ENCODE assay signal across 8 cellular contexts in genomic region chr20:2652724-2653510, GRCh38. TPM values are rescaled to one million over a fixed set of nuclear protein-coding genes. Genes with fewer than 3 reads are reported as not detected.
A peak's percentile ranks its signal among the peaks of the same experiment; 100 is the strongest.
DNase-seq lines count a peak whose midpoint lies in the region; ATAC-seq and TF ChIP-seq lines count a peak whose summit lies in the region.

No MANE protein-coding gene starts in this region.

- DNase-seq in Calu3 (no peak), T-cell (peak in 15 of 34 experiments; percentile 60 to 80 (median 73)), epithelial cell of esophagus (ENCODE audit: low read depth) (no peak), NCI-H526 treated with DMSO at 0.1 percent for 48 hours (lab: John Stamatoyannopoulos, UW) (no peak)

- CTCF ChIA-PET in Calu3 (lab: Charles Lee) (interaction anchor here (1.0 kb wide), 1 partner anchor 11 kb away, joined by 3 read pairs; the partner anchor contains the start of gene IDH3B), T-cell (lab: Charles Lee) (interaction anchor here (2.0 to 2.9 kb wide), 2 partner anchors 11 to 21 kb away, joined by 5 to 12 read pairs; partner anchors contain the start of gene IDH3B (in 1 of the 2))

- peak overlapping the region; percentile 51 to 85 for H3K9ac ChIP-seq in mucosa of rectum (ENCODE audit: low read depth in 1 of 2, low read length in 2 of 2)

- peak overlapping the region; percentile 20 to 91 for H3K27ac ChIP-seq in mucosa of rectum (ENCODE audit: low read depth in 2 of 2, low read length in 2 of 2)
- peak overlapping the region; percentile 92 for H3K27ac ChIP-seq in thymus (ENCODE audit: low read depth)

- BruUV-seq in Calu3 (replicated peaks; lab: Mats Ljungman, UMichigan), result TSS peak; percentile 55

- ATAC-seq in GM19438 (IDR thresholded peaks at IDR 0.05; ENCODE audit: low read depth, unreplicated experiment) (peak; percentile 51), HG03457 (IDR thresholded peaks at IDR 0.05; ENCODE audit: unreplicated experiment) (peak; percentile 35), T-cell (replicated peaks in 1 of 4) (peak; percentile 55 to 68 (median 58))

- H3K27ac Mint-ChIP-seq in Calu3 (ENCODE audit: unreplicated experiment), result peak overlapping the region; percentile 70
- peak overlapping the region; percentile 79 to 84 for H3K27ac Mint-ChIP-seq in T-cell

- H3K27me3 Mint-ChIP-seq in Calu3 (ENCODE audit: unreplicated experiment), result no peaks in the 10 kb centered on the region
- no peaks in the 10 kb centered on the region for H3K27me3 Mint-ChIP-seq in T-cell

- H3K36me3 Mint-ChIP-seq in Calu3 (ENCODE audit: insufficient read depth, unreplicated experiment) (peaks cover 49% of the 10 kb centered on the region), T-cell (peaks cover 36% of the 10 kb centered on the region)

- H3K36me3 ChIP-seq in mucosa of rectum (ENCODE audit: control insufficient read depth in 2 of 2, insufficient read depth in 2 of 2, low read length in 2 of 2) (peaks cover 34 to 40% of the 10 kb centered on the region in 2 donors), thymus (ENCODE audit: control insufficient read depth, insufficient read depth) (peaks cover 40% of the 10 kb centered on the region)

- H3K4me1 Mint-ChIP-seq in Calu3 (ENCODE audit: low read depth, unreplicated experiment) (peaks cover 9% of the 10 kb centered on the region), T-cell (peaks cover 38 to 49% (median 44%) of the 10 kb centered on the region in 3 donors)

- H3K4me3 ChIP-seq in epithelial cell of esophagus (ENCODE audit: low read length), result peak overlapping the region; percentile 92
- H3K4me3 ChIP-seq in mucosa of rectum (ENCODE audit: low read length in 2 of 2), result peak overlapping the region; percentile 79 to 97
- H3K4me3 ChIP-seq in thymus (ENCODE audit: low read length), result peak overlapping the region; percentile 80

- no peaks in the 10 kb centered on the region for H3K9me3 Mint-ChIP-seq in Calu3 (ENCODE audit: low read depth, unreplicated experiment)
- no peaks in the 10 kb centered on the region for H3K9me3 Mint-ChIP-seq in T-cell

- under 1% methylated on average over 56 of the region's 56 CpGs for WGBS in thymus

- H3K4me3 Mint-ChIP-seq in Calu3 (ENCODE audit: low read depth, unreplicated experiment) (peak overlapping the region; percentile 81), T-cell (peak overlapping the region; percentile 84 to 90 (median 86))

- H3K4me1 ChIP-seq in mucosa of rectum (ENCODE audit: control insufficient read depth in 2 of 2, insufficient read depth in 2 of 2, low read length in 2 of 2) (peaks cover 12 to 17% of the 10 kb centered on the region in 2 donors), thymus (ENCODE audit: control insufficient read depth, insufficient read depth, low read length) (peaks cover 15% of the 10 kb centered on the region)

- TF ChIP-seq CTCF in Calu3 (IDR thresholded peaks at IDR 0.05; ENCODE audit: unreplicated experiment) (no peak), epithelial cell of esophagus (IDR thresholded peaks at IDR 0.05; ENCODE audit: insufficient read depth, low read depth, low read length, missing control alignments) (no peak)

- intact Hi-C loops in Calu3 (cut with micrococcal nuclease; ENCODE audit: unreplicated experiment), result no loop called here

- H3K9me3 ChIP-seq in mucosa of rectum (ENCODE audit: control insufficient read depth in 2 of 2, low read length in 2 of 2) (no peaks in the 10 kb centered on the region), thymus (ENCODE audit: control insufficient read depth) (no peaks in the 10 kb centered on the region)

- POLR2A ChIA-PET in T-cell (lab: Charles Lee), result interaction anchor here (0.6 to 3.1 kb wide), 7 partner anchors 11 to 756 kb away, joined by 3 to 20 read pairs (median 4); partner anchors contain the start of gene IDH3B (in 1 of the 2)

- H3K27me3 ChIP-seq in mucosa of rectum (ENCODE audit: control insufficient read depth in 2 of 2, insufficient read depth in 2 of 2, low read length in 2 of 2) (no peaks in the 10 kb centered on the region), thymus (ENCODE audit: control insufficient read depth, insufficient read depth) (no peaks in the 10 kb centered on the region)

RNA-seq across cellular contexts. Expression of gene NOP56, which starts 0.5 kb away (rescaled TPM):
- 303 and 310 TPM in 2 replicates for total RNA-seq in Calu3 (2022)
- total RNA-seq in T-cell, result 100 to 1,000 TPM; 243 to 279 (median 270) TPM
- polyA plus RNA-seq in thymus, result 152 TPM

RNA-seq across cellular contexts. Expression of gene IDH3B, which starts 11.1 kb away (rescaled TPM):
- total RNA-seq in Calu3 (2022) (73.6 and 74.8 TPM in 2 replicates), T-cell (100 to 1,000 TPM; 101 to 147 (median 117) TPM)
- polyA plus RNA-seq in thymus, result 68.9 TPM

RNA-seq across cellular contexts. Expression of gene EBF4, which starts 39.7 kb away (rescaled TPM):
- 4.3 and 6.6 TPM in 2 replicates for total RNA-seq in Calu3 (2022)
- total RNA-seq in T-cell, result 10 to 100 TPM in 1 of 5 donors, 1 to 10 TPM in 4; 4.2 to 10.5 (median 6.8) TPM
- 9.9 TPM for polyA plus RNA-seq in thymus
